1 cellular context compared by ENCODE assay signal in genomic region chr15:29666241-29666640, GRCh38.
TF ChIP-seq lines count a peak whose summit lies in the region.

No MANE protein-coding gene starts in this region.

TF ChIP-seq in HEK293, 187 proteins besides CTCF, POLR2A, EP300 and RAD21 (continued from another document):
- TF ChIP-seq ZBTB8A (tag by site-specific recombination; IDR thresholded peaks at IDR 0.05): no peak
- TF ChIP-seq KLF1 (tag by site-specific recombination; IDR thresholded peaks at IDR 0.05): no peak
- TF ChIP-seq ZNF133 (tag by site-specific recombination; IDR thresholded peaks at IDR 0.05): no peak
- no peak for TF ChIP-seq ZFP41 (tag by site-specific recombination; IDR thresholded peaks at IDR 0.05; ENCODE audit: borderline replicate concordance)
- TF ChIP-seq ZNF37A (tag by site-specific recombination; IDR thresholded peaks at IDR 0.05): no peak
- no peak for TF ChIP-seq GLI4 (tag by site-specific recombination; IDR thresholded peaks at IDR 0.05)
- TF ChIP-seq REST (tag by site-specific recombination; IDR thresholded peaks at IDR 0.05): peak; percentile 73
- TF ChIP-seq REPIN1 (tag by site-specific recombination; IDR thresholded peaks at IDR 0.05; ENCODE audit: low read depth): no peak
